8 cellular contexts compared by ENCODE assay signal in the genomic region with DNA sequence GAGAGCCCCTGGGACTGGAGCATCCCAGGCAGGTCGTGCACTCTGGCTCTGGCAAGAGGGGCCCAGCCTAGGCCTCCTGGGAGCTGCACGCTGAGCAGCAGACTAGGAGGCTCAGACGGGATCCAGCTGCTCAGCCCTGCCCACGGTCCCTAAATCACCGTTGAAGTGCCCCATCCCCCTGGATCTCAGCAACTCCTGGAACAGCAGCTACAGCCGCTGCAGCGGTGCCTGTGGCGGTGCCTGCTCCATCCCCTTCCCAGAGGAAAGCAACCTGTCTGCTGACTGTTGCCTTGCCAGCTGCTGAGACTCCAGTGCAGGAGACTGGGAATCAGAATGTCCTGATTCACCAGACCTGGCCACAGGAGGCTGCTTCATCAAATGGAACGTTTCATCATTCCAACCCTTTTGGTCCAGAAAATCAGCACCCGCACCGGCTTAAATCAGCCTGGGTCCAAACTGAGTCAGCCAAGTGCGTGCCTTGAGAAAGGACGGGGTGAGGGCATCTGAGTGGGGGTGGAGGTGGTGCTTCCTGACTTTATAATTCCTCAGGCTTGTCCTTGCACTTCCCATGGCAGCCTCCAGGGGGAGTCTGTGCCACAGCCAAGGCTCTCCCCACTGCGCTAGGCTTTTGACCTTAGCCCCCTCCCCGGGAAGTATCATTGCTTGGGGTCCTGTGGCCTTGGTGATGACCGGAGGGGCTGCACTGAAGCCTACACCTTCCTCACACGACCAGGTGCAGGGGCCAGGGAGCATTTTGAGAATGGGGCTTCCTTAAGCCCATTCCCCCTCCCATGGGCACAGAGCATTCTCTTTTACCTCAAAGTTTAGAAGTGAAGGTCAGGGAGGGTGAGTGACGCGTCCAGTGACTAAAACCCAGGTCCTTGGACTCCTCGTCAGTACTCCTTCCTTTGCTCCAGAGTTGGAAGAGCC. TPM values are rescaled to one million over a fixed set of nuclear protein-coding genes. Genes with fewer than 3 reads are reported as not detected.
DNase-seq lines count a peak whose midpoint lies in the region; ATAC-seq and TF ChIP-seq lines count a peak whose summit lies in the region.

No MANE protein-coding gene starts in this region.

- no peaks in the 10 kb centered on the region for H3K27me3 ChIP-seq in osteoblast (ENCODE audit: insufficient read depth, low read length)

- H3K4me1 ChIP-seq in osteoblast (ENCODE audit: insufficient read depth, low read length), result peaks cover 30% of the 10 kb centered on the region

- no peak overlapping the region for H3K4me3 ChIP-seq in fibroblast of pulmonary artery (replicated peaks; ENCODE audit: low read depth, low read length)
- H3K4me3 ChIP-seq in osteoblast (ENCODE audit: insufficient read depth, low read length), result no peak overlapping the region

- peak; percentile 83 for DNase-seq in AG20443 (ENCODE audit: low spot score)
- DNase-seq in NCI-H2227 (lab: John Stamatoyannopoulos, UW; ENCODE audit: unreplicated experiment), result peak; percentile 56
- peak; percentile 11 for DNase-seq in activated T-cell treated with anti-CD3 and anti-CD28 coated beads for 1 hour (ENCODE audit: low read depth)
- DNase-seq in fibroblast of pulmonary artery (ENCODE audit: low read depth), result peak; percentile 54
- DNase-seq in osteoblast (ENCODE audit: insufficient read length, low spot score, missing footprints), result peak; percentile 95
- DNase-seq in KG1 (lab: John Stamatoyannopoulos, UW), result no peak
- no peak for DNase-seq in T1000 (lab: John Stamatoyannopoulos, UW)

- no peak overlapping the region for H3K4me2 ChIP-seq in osteoblast (ENCODE audit: insufficient read depth, low read length)

- peak; percentile 52 for ATAC-seq in GM18867 (IDR thresholded peaks at IDR 0.05; ENCODE audit: unreplicated experiment)

- no peaks in the 10 kb centered on the region for H3K36me3 ChIP-seq in osteoblast (ENCODE audit: insufficient read depth, low read length)

- H4K20me1 ChIP-seq in osteoblast (ENCODE audit: insufficient read depth, low read length), result no peaks in the 10 kb centered on the region

- peak overlapping the region; percentile 68 for H2AFZ ChIP-seq in osteoblast (ENCODE audit: low read length)

- no peaks in the 10 kb centered on the region for H3K9me3 ChIP-seq in osteoblast (ENCODE audit: low read depth, low read length)

- H3K27ac ChIP-seq in osteoblast (ENCODE audit: low read depth, low read length), result peak overlapping the region; percentile 15

- TF ChIP-seq CTCF in fibroblast of pulmonary artery (IDR thresholded peaks at IDR 0.05; ENCODE audit: low read length, missing control alignments), result peak; percentile 73
- TF ChIP-seq CTCF in osteoblast (IDR thresholded peaks at IDR 0.05; ENCODE audit: extremely low read depth, low read depth, low read length), result peak; percentile 79

- no peaks in the 10 kb centered on the region for H3K79me2 ChIP-seq in osteoblast (ENCODE audit: insufficient read depth, low read length)

RNA-seq across cellular contexts. Expression of a gene that starts 6.5 kb away (rescaled TPM):
- total RNA-seq in osteoblast, result 1.1 and 1.2 TPM in 2 replicates

Comparison
In these comparisons a context has a peak if more than half of its experiments do, and no peak if none do; other contexts are left out.
1. DNase-seq: peak in AG20443 (single experiment), NCI-H2227 (single experiment), activated T-cell treated with anti-CD3 and anti-CD28 coated beads for 1 hour (single experiment), fibroblast of pulmonary artery (single experiment) and osteoblast (single experiment); none in KG1 (single experiment) and T1000 (single experiment).